ENCODE assay signal across 8 cellular contexts in the genomic region with DNA sequence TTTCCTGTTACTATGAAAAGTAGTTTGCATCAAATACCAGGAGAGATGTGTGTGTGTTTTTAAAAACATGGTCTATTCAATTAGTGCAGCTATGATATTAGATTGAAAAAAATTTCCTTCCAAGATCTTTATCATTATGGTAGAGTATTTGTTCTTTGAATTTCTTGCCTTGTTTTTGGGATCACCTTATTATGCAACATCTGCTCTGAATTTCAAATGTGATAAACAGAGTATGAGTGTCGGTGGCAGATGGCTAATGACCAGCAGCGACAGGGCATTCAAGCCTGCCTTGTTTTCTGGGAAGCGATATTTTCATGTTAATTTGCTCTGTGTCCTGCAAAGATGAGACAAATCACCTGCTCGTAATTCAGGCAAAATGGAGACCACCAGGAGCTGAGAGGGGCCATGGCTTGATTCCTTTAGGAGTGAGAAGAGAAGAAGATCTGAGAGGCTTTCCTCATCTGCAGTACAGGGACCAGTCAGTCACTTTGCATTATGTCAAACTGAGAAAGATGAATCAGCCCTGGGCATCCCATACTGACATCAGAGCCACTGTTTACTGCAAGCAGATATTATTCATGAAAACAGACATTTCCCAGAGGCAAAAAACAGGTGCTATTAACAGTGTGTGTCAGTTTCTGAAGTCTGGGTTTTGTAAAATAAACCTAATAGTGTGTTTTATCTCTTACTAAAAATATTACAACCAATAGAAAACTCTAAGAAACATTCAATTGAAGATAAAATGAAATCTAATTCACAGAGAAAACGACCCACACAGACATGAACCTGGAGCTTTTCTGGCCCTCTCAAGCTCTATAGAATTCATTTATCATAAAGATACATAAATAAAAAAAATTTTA.
DNase-seq lines count a peak whose midpoint lies in the region; ATAC-seq, FAIRE-seq and TF ChIP-seq lines count a peak whose summit lies in the region.

No MANE protein-coding gene starts in this region.

- H4K20me1 ChIP-seq in H1 (replicated peaks in 1 of 2; ENCODE audit: control insufficient read depth in 1 of 2, insufficient read depth in 2 of 2, low read length in 2 of 2) (no peaks in the 10 kb centered on the region), Karpas-422 (ENCODE audit: insufficient read depth, low read depth, low read length) (no peaks in the 10 kb centered on the region)

- POLR2A ChIA-PET in H1 (lab: Charles Lee; ENCODE audit: partially characterized antibody): no interaction called here

- TF ChIP-seq EP300 in H1 (IDR thresholded peaks at IDR 0.05; ENCODE audit: borderline replicate concordance in 1 of 2, low read depth in 2 of 2, low read length in 2 of 2): no peak

- H3K18ac ChIP-seq in H1 (ENCODE audit: extremely low read depth, low read length): no peak overlapping the region; the same call in 1 of the 2 replicates

- no peak overlapping the region for H2BK120ac ChIP-seq in H1 (replicated peaks; ENCODE audit: low read depth, low read length)

- no peaks in the 10 kb centered on the region; the same call in 1 of the 2 replicates for H3K79me1 ChIP-seq in H1 (ENCODE audit: low read depth, low read length)

- H3K36me3 ChIP-seq in H1 (ENCODE audit: control insufficient read depth in 2 of 4, insufficient read depth in 4 of 4, low read length in 3 of 4) (no peaks in the 10 kb centered on the region), vagina (peaks cover 0 to 9% of the 10 kb centered on the region in 2 donors), Karpas-422 (ENCODE audit: insufficient read depth, low read length) (no peaks in the 10 kb centered on the region)

- peak overlapping the region; percentile 26; the same call in 1 of the 2 replicates for H2BK5ac ChIP-seq in H1 (ENCODE audit: low read depth, low read length)

- no peak for TF ChIP-seq CTCF in H1 (IDR thresholded peaks at IDR 0.05; ENCODE audit: control extremely low read depth in 1 of 3, insufficient read depth in 1 of 3, low read depth in 1 of 3, low read length in 3 of 3)
- TF ChIP-seq CTCF in vagina (IDR thresholded peaks at IDR 0.05): no peak

- no peak for TF ChIP-seq POLR2A in H1 (IDR thresholded peaks at IDR 0.05; ENCODE audit: control extremely low read depth in 1 of 2, low read depth in 2 of 2, low read length in 2 of 2)
- no peak for TF ChIP-seq POLR2A in vagina (IDR thresholded peaks at IDR 0.05)

- H2AK5ac ChIP-seq in H1 (ENCODE audit: low read depth, low read length): no peak overlapping the region

- TF ChIP-seq RAD21 in H1 (IDR thresholded peaks at IDR 0.05 in 1 of 2, conservative IDR thresholded peaks at IDR 0.05 in 1 of 2; ENCODE audit: low read depth in 2 of 2, low read length in 2 of 2): no peak

- H4K8ac ChIP-seq in H1 (ENCODE audit: extremely low read depth, insufficient read depth, low read length): no peak overlapping the region

- H3K79me2 ChIP-seq in H1 (ENCODE audit: control insufficient read depth in 1 of 2, insufficient read depth in 2 of 2, low read length in 2 of 2) (no peaks in the 10 kb centered on the region), Karpas-422 (ENCODE audit: low read length) (peaks cover 79% of the 10 kb centered on the region)

- H3K4me1 ChIP-seq in H1 (replicated peaks in 1 of 4; ENCODE audit: control insufficient read depth in 3 of 4, insufficient read depth in 4 of 4, low read length in 3 of 4): peaks cover 0 to 35% (median 20%) of the 10 kb centered on the region in 4 experiments; a peak in 4 of 7 replicates
- peaks cover 25% of the 10 kb centered on the region for H3K4me1 ChIP-seq in vagina
- H3K4me1 ChIP-seq in Karpas-422 (ENCODE audit: low read length): peaks cover 8% of the 10 kb centered on the region

- intact Hi-C loops in vagina (cut with DNase I): no loop called here

- H2AFZ ChIP-seq in H1 (ENCODE audit: low read length) (no peak overlapping the region), Karpas-422 (ENCODE audit: low read length) (no peak overlapping the region)

- peak overlapping the region; percentile 6 for H4K91ac ChIP-seq in H1 (replicated peaks; ENCODE audit: insufficient read length, low read length)

- CTCF ChIA-PET in H1 (lab: Charles Lee; ENCODE audit: partially characterized antibody): interaction anchor here (0.5 to 1.2 kb wide), 4 partner anchors 17 to 78 kb away, joined by 3 read pairs; no protein-coding TSS in a partner anchor

- H3K4me2 ChIP-seq in H1 (ENCODE audit: insufficient read depth in 1 of 2, low read depth in 2 of 2, low read length in 2 of 2): peak overlapping the region; percentile 3 to 26; a peak in 2 of 4 replicates
- H3K4me2 ChIP-seq in Karpas-422 (ENCODE audit: low read depth, low read length, poor library complexity, severe bottlenecking): no peak overlapping the region

- H4K5ac ChIP-seq in H1 (ENCODE audit: insufficient read length, low read depth, low read length): peak overlapping the region; percentile 88

- H3K9ac ChIP-seq in H1 (replicated peaks in 1 of 4; ENCODE audit: extremely low read depth in 1 of 4, low read depth in 3 of 4, low read length in 3 of 4) (no peak overlapping the region), Karpas-422 (ENCODE audit: low read length) (no peak overlapping the region)

- H3K14ac ChIP-seq in H1 (ENCODE audit: insufficient read length): no peak overlapping the region

- peak overlapping the region; percentile 61; the same call in 1 of the 2 replicates for H2BK12ac ChIP-seq in H1 (ENCODE audit: low read depth, low read length)

- no peak overlapping the region for H3K23ac ChIP-seq in H1 (ENCODE audit: insufficient read length)

- H3K9me3 ChIP-seq in H1 (ENCODE audit: insufficient read depth in 2 of 2, low read depth in 1 of 2, low read length in 1 of 2) (no peaks in the 10 kb centered on the region), vagina (no peaks in the 10 kb centered on the region), Karpas-422 (ENCODE audit: low read length) (no peaks in the 10 kb centered on the region)

- no peak overlapping the region for H2BK15ac ChIP-seq in H1 (ENCODE audit: low read length)

- no peak overlapping the region for H3K56ac ChIP-seq in H1 (replicated peaks; ENCODE audit: insufficient read length, low read depth, low read length)

- H3K4me3 ChIP-seq in H1 (ENCODE audit: extremely low read depth in 1 of 4, insufficient read depth in 2 of 4, low read depth in 3 of 4, low read length in 4 of 4) (peak overlapping the region in 1 of 4 experiments; percentile 10; a peak in 1 of 8 replicates), vagina (no peak overlapping the region), Karpas-422 (ENCODE audit: low read length) (no peak overlapping the region)

- H3K27ac ChIP-seq in H1 (ENCODE audit: low read depth, low read length) (peak overlapping the region; percentile 29; the same call in 1 of the 2 replicates), temporal lobe (ENCODE audit: low read depth, low read length) (peak overlapping the region; percentile 78), vagina (no peak overlapping the region), Karpas-422 (ENCODE audit: low read length) (no peak overlapping the region)

- H3K27me3 ChIP-seq in H1 (replicated peaks in 1 of 4; ENCODE audit: control insufficient read depth in 3 of 4, extremely low read depth in 1 of 4, insufficient read depth in 3 of 4, low read length in 3 of 4): no peaks in the 10 kb centered on the region
- no peaks in the 10 kb centered on the region for H3K27me3 ChIP-seq in vagina
- H3K27me3 ChIP-seq in Karpas-422 (ENCODE audit: low read length): no peaks in the 10 kb centered on the region

- DNase-seq in activated CD8-positive, alpha-beta memory T cell treated with anti-CD3 and anti-CD28 coated beads, Interleukin-2, amount 50 U/mL, for 24 hours (ENCODE audit: extremely low read depth): peak; percentile 8
- DNase-seq in activated CD8-positive, alpha-beta memory T cell treated with anti-CD3 and anti-CD28 coated beads, Interleukin-2, amount 50 U/mL, for 48 hours: no peak
- DNase-seq in NCI-H82 treated with DMSO at 0.1 percent for 48 hours (lab: John Stamatoyannopoulos, UW; ENCODE audit: unreplicated experiment): peak; percentile 67
- DNase-seq in H1 (ENCODE audit: low read depth in 1 of 2, low spot score in 2 of 2): no peak
- no peak for DNase-seq in vagina (ENCODE audit: extremely low spot score in 2 of 2)
- no peak for DNase-seq in Karpas-422

- peak; percentile 96 for ATAC-seq in HG02870 (IDR thresholded peaks at IDR 0.05; ENCODE audit: unreplicated experiment)

- FAIRE-seq in H1 (lab: Jason Lieb, UNC): peak; percentile 50

- H2BK20ac ChIP-seq in H1 (ENCODE audit: low read length): no peak overlapping the region

- no peak overlapping the region for H3K4ac ChIP-seq in H1 (replicated peaks; ENCODE audit: insufficient read length, low read depth, low read length)

- H3K9me2 ChIP-seq in Karpas-422 (replicated peaks; ENCODE audit: insufficient read depth, low read length): no peaks in the 10 kb centered on the region

- 8% methylated on average over 5 of the region's 5 CpGs; no CpG with 5 or more reads in 1 of the 2 experiments for WGBS in H1 (ENCODE audit: extremely low coverage in 1 of 2, insufficient coverage in 1 of 2, insufficient read length in 1 of 2, insufficient replicate concordance in 2 of 2, low coverage in 1 of 2, low lambda C conversion rate in 2 of 2, missing lambda C conversion rate in 1 of 2), 2 experiments

- no peaks in the 10 kb centered on the region; the same call in 1 of the 2 replicates for H3K23me2 ChIP-seq in H1 (ENCODE audit: low read depth, low read length)

TF ChIP-seq in H1, 55 proteins besides CTCF, POLR2A, EP300 and RAD21:
- peak; percentile 87 for TF ChIP-seq CEBPB (IDR thresholded peaks at IDR 0.05; ENCODE audit: low read depth, low read length)
- TF ChIP-seq TEAD4 (IDR thresholded peaks at IDR 0.05; ENCODE audit: low read depth, low read length): no peak
- TF ChIP-seq YY1 (IDR thresholded peaks at IDR 0.05; ENCODE audit: low read depth, low read length): peak; percentile 49; the same call in 1 of the 2 replicates
- TF ChIP-seq GABPA (IDR thresholded peaks at IDR 0.05; ENCODE audit: borderline replicate concordance, insufficient read depth, low read length): no peak
- TF ChIP-seq BCL11A (IDR thresholded peaks at IDR 0.05; ENCODE audit: low read depth in 2 of 2, low read length in 2 of 2): no peak

Comparison
In these comparisons a context has a peak if more than half of its experiments do, and no peak if none do; other contexts are left out.
1. DNase-seq: peak in activated CD8-positive, alpha-beta memory T cell treated with anti-CD3 and anti-CD28 coated beads, Interleukin-2, amount 50 U/mL, for 24 hours (single experiment) and NCI-H82 treated with DMSO at 0.1 percent for 48 hours (single experiment); none in activated CD8-positive, alpha-beta memory T cell treated with anti-CD3 and anti-CD28 coated beads, Interleukin-2, amount 50 U/mL, for 48 hours (single experiment), H1 (0 of 2), vagina (0 of 2) and Karpas-422 (single experiment).
2. H3K27ac ChIP-seq: peak in H1 (single experiment) and temporal lobe (single experiment); none in vagina (single experiment) and Karpas-422 (single experiment).